ENCODE assay signal across 17 cellular contexts in the genomic region with DNA sequence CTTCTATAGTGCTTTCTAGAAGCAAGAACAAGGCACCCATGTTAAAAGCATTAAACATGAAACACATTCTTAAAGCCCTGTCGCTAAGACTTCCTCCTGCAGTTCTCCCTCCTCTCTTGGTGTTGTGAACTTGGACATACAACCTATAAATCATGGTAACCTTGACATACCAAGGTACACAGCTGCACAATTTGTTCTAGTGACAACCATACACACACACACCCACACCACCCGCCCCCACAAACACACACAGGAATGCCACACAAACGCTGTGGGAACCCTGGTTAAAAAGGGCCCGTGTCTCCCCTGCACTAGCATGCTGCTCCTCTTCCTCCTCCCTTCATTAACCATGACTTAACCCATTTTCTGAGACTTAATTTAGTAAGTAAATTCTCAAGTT.
DNase-seq lines count a peak whose midpoint lies in the region; ATAC-seq and TF ChIP-seq lines count a peak whose summit lies in the region.
"Had no signal": no experiment of that assay in that cellular context is flagged by ENCODE, and none has a peak within 500 bp of the region (broad histone marks: within the 10 kb centered on the region; RNA-seq: fewer than 3 reads in every experiment).

No MANE protein-coding gene starts in this region.

- TF ChIP-seq CTCF in WTC11 (IDR thresholded peaks at IDR 0.05): no peak

- no peak for DNase-seq in activated naive CD8-positive, alpha-beta T cell treated with anti-CD3 and anti-CD28 coated beads, Interleukin-2, amount 10 ng/mL, durations not matched to agents 7 days and 5 days
- DNase-seq in activated naive CD8-positive, alpha-beta T cell treated with anti-CD3 and anti-CD28 coated beads, Interleukin-2, amount 50 U/mL, for 24 hours: no peak
- DNase-seq in WTC11 (ENCODE audit: low spot score): no peak
- DNase-seq in left kidney (ENCODE audit: low read depth, low spot score): peak; percentile 61
- DNase-seq in GM03348 (ENCODE audit: low spot score): no peak
- DNase-seq in HuH-7 (ENCODE audit: low spot score): no peak
- DNase-seq: CD8-positive, alpha-beta memory T cell; HFFc6; MG63; NCI-H1092 treated with DMSO at 0.1 percent for 48 hours; NCI-H1694 treated with DMSO at 0.1 percent for 48 hours; NCI-H774; SHP77 had no signal

- H3K9me3 Mint-ChIP-seq in activated naive CD8-positive, alpha-beta T cell treated with anti-CD3 and anti-CD28 coated beads, Interleukin-2, amount 10 ng/mL, durations not matched to agents 7 days and 5 days: no peaks in the 10 kb centered on the region
- H3K9me3 Mint-ChIP-seq in activated naive CD8-positive, alpha-beta T cell treated with anti-CD3 and anti-CD28 coated beads, Interleukin-2, amount 50 U/mL, for 24 hours: no peaks in the 10 kb centered on the region
- H3K9me3 Mint-ChIP-seq in WTC11: no peaks in the 10 kb centered on the region
- no peaks in the 10 kb centered on the region for H3K9me3 Mint-ChIP-seq in stimulated activated memory B cell treated with anti-CD40 and anti-IgM and Interleukin-4, amounts not matched to agents 10 μg/mL and 1 μg/mL and 100 μg/mL, for 72 hours
- H3K9me3 Mint-ChIP-seq: CD8-positive, alpha-beta memory T cell; GM23338; HFFc6 had no signal

- POLR2A ChIA-PET in activated naive CD8-positive, alpha-beta T cell treated with anti-CD3 and anti-CD28 coated beads, Interleukin-2, amount 10 ng/mL, durations not matched to agents 7 days and 5 days (lab: Charles Lee): no interaction called here
- POLR2A ChIA-PET in WTC11 (lab: Charles Lee): no interaction called here

- H3K27ac Mint-ChIP-seq in activated naive CD8-positive, alpha-beta T cell treated with anti-CD3 and anti-CD28 coated beads, Interleukin-2, amount 10 ng/mL, durations not matched to agents 7 days and 5 days: peak overlapping the region; percentile 72
- no peak overlapping the region for H3K27ac Mint-ChIP-seq in activated naive CD8-positive, alpha-beta T cell treated with anti-CD3 and anti-CD28 coated beads, Interleukin-2, amount 50 U/mL, for 24 hours
- H3K27ac Mint-ChIP-seq in WTC11: peak overlapping the region; percentile 83; the same call in 1 of the 2 replicates
- peak overlapping the region; percentile 35 for H3K27ac Mint-ChIP-seq in stimulated activated memory B cell treated with anti-CD40 and anti-IgM and Interleukin-4, amounts not matched to agents 10 μg/mL and 1 μg/mL and 100 μg/mL, for 72 hours
- H3K27ac Mint-ChIP-seq: GM23338, HFFc6 had no signal

- peaks cover 2% of the 10 kb centered on the region for H3K27me3 Mint-ChIP-seq in activated naive CD8-positive, alpha-beta T cell treated with anti-CD3 and anti-CD28 coated beads, Interleukin-2, amount 10 ng/mL, durations not matched to agents 7 days and 5 days
- H3K27me3 Mint-ChIP-seq in activated naive CD8-positive, alpha-beta T cell treated with anti-CD3 and anti-CD28 coated beads, Interleukin-2, amount 50 U/mL, for 24 hours: no peaks in the 10 kb centered on the region
- H3K27me3 Mint-ChIP-seq in WTC11 (ENCODE audit: low read depth): no peaks in the 10 kb centered on the region
- H3K27me3 Mint-ChIP-seq in stimulated activated memory B cell treated with anti-CD40 and anti-IgM and Interleukin-4, amounts not matched to agents 10 μg/mL and 1 μg/mL and 100 μg/mL, for 72 hours: no peaks in the 10 kb centered on the region
- H3K27me3 Mint-ChIP-seq: CD8-positive, alpha-beta memory T cell had no signal

- CTCF ChIA-PET in WTC11 (lab: Charles Lee): no interaction called here

- ATAC-seq in activated naive CD8-positive, alpha-beta T cell treated with anti-CD3 and anti-CD28 coated beads, Interleukin-2, amount 10 ng/mL, durations not matched to agents 7 days and 5 days (ENCODE audit: low read depth): no peak
- ATAC-seq in activated naive CD8-positive, alpha-beta T cell treated with anti-CD3 and anti-CD28 coated beads, Interleukin-2, amount 50 U/mL, for 24 hours: no peak
- ATAC-seq in WTC11 (no peak), HG02938 (IDR thresholded peaks at IDR 0.05; ENCODE audit: unreplicated experiment) (no peak)
- ATAC-seq in stimulated activated memory B cell treated with anti-CD40 and anti-IgM and Interleukin-4, amounts not matched to agents 10 μg/mL and 1 μg/mL and 100 μg/mL, for 72 hours: no peak
- ATAC-seq: GM23338, Panc1 had no signal

- H3K36me3 Mint-ChIP-seq in activated naive CD8-positive, alpha-beta T cell treated with anti-CD3 and anti-CD28 coated beads, Interleukin-2, amount 10 ng/mL, durations not matched to agents 7 days and 5 days: no peaks in the 10 kb centered on the region
- H3K36me3 Mint-ChIP-seq in activated naive CD8-positive, alpha-beta T cell treated with anti-CD3 and anti-CD28 coated beads, Interleukin-2, amount 50 U/mL, for 24 hours (ENCODE audit: low read depth): no peaks in the 10 kb centered on the region
- H3K36me3 Mint-ChIP-seq in WTC11: 0 out of 2 replicates have a peak, but pooled peaks cover 3% of the 10 kb centered on the region
- H3K36me3 Mint-ChIP-seq in stimulated activated memory B cell treated with anti-CD40 and anti-IgM and Interleukin-4, amounts not matched to agents 10 μg/mL and 1 μg/mL and 100 μg/mL, for 72 hours: peaks cover 14% of the 10 kb centered on the region

- no peak overlapping the region for H3K4me3 Mint-ChIP-seq in activated naive CD8-positive, alpha-beta T cell treated with anti-CD3 and anti-CD28 coated beads, Interleukin-2, amount 10 ng/mL, durations not matched to agents 7 days and 5 days
- no peak overlapping the region for H3K4me3 Mint-ChIP-seq in activated naive CD8-positive, alpha-beta T cell treated with anti-CD3 and anti-CD28 coated beads, Interleukin-2, amount 50 U/mL, for 24 hours
- no peak overlapping the region for H3K4me3 Mint-ChIP-seq in WTC11
- no peak overlapping the region for H3K4me3 Mint-ChIP-seq in stimulated activated memory B cell treated with anti-CD40 and anti-IgM and Interleukin-4, amounts not matched to agents 10 μg/mL and 1 μg/mL and 100 μg/mL, for 72 hours
- H3K4me3 Mint-ChIP-seq: GM23338, HFFc6 had no signal

- H3K4me1 Mint-ChIP-seq in activated naive CD8-positive, alpha-beta T cell treated with anti-CD3 and anti-CD28 coated beads, Interleukin-2, amount 10 ng/mL, durations not matched to agents 7 days and 5 days: peaks cover 41% of the 10 kb centered on the region
- H3K4me1 Mint-ChIP-seq in activated naive CD8-positive, alpha-beta T cell treated with anti-CD3 and anti-CD28 coated beads, Interleukin-2, amount 50 U/mL, for 24 hours: peaks cover 45% of the 10 kb centered on the region
- peaks cover 30% of the 10 kb centered on the region for H3K4me1 Mint-ChIP-seq in WTC11
- H3K4me1 Mint-ChIP-seq in stimulated activated memory B cell treated with anti-CD40 and anti-IgM and Interleukin-4, amounts not matched to agents 10 μg/mL and 1 μg/mL and 100 μg/mL, for 72 hours: peaks cover 45% of the 10 kb centered on the region

TF ChIP-seq in WTC11, 78 proteins besides CTCF, POLR2A, EP300 and RAD21 (continues in another document):
- TF ChIP-seq, protein P1, sequence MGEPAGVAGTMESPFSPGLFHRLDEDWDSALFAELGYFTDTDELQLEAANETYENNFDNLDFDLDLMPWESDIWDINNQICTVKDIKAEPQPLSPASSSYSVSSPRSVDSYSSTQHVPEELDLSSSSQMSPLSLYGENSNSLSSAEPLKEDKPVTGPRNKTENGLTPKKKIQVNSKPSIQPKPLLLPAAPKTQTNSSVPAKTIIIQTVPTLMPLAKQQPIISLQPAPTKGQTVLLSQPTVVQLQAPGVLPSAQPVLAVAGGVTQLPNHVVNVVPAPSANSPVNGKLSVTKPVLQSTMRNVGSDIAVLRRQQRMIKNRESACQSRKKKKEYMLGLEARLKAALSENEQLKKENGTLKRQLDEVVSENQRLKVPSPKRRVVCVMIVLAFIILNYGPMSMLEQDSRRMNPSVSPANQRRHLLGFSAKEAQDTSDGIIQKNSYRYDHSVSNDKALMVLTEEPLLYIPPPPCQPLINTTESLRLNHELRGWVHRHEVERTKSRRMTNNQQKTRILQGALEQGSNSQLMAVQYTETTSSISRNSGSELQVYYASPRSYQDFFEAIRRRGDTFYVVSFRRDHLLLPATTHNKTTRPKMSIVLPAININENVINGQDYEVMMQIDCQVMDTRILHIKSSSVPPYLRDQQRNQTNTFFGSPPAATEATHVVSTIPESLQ (CRISPR knock-in tag; IDR thresholded peaks at IDR 0.05): no peak
- TF ChIP-seq MXD4 (CRISPR knock-in tag; IDR thresholded peaks at IDR 0.05; ENCODE audit: borderline replicate concordance) (no peak), FOXJ3 (CRISPR knock-in tag; IDR thresholded peaks at IDR 0.05; ENCODE audit: borderline replicate concordance) (no peak), ESRRA (CRISPR knock-in tag; IDR thresholded peaks at IDR 0.05; ENCODE audit: borderline replicate concordance) (no peak), FOXP1 (CRISPR knock-in tag; IDR thresholded peaks at IDR 0.05; ENCODE audit: borderline replicate concordance) (no peak), GRHL2 (CRISPR knock-in tag; IDR thresholded peaks at IDR 0.05; ENCODE audit: insufficient replicate concordance, severe bottlenecking) (no peak), ZNF423 (CRISPR knock-in tag; IDR thresholded peaks at IDR 0.05) (no peak), ZNF232 (CRISPR knock-in tag; IDR thresholded peaks at IDR 0.05) (no peak), SMAD3 (CRISPR knock-in tag; IDR thresholded peaks at IDR 0.05; ENCODE audit: borderline replicate concordance) (no peak), PRRX2 (CRISPR knock-in tag; IDR thresholded peaks at IDR 0.05) (no peak), EMX1 (CRISPR knock-in tag; IDR thresholded peaks at IDR 0.05) (no peak)
- TF ChIP-seq, protein P2, sequence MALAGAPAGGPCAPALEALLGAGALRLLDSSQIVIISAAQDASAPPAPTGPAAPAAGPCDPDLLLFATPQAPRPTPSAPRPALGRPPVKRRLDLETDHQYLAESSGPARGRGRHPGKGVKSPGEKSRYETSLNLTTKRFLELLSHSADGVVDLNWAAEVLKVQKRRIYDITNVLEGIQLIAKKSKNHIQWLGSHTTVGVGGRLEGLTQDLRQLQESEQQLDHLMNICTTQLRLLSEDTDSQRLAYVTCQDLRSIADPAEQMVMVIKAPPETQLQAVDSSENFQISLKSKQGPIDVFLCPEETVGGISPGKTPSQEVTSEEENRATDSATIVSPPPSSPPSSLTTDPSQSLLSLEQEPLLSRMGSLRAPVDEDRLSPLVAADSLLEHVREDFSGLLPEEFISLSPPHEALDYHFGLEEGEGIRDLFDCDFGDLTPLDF (CRISPR knock-in tag; IDR thresholded peaks at IDR 0.05): no peak
- TF ChIP-seq, protein P3, sequence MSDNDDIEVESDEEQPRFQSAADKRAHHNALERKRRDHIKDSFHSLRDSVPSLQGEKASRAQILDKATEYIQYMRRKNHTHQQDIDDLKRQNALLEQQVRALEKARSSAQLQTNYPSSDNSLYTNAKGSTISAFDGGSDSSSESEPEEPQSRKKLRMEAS (CRISPR knock-in tag; IDR thresholded peaks at IDR 0.05): no peak
- TF ChIP-seq, protein P4, sequence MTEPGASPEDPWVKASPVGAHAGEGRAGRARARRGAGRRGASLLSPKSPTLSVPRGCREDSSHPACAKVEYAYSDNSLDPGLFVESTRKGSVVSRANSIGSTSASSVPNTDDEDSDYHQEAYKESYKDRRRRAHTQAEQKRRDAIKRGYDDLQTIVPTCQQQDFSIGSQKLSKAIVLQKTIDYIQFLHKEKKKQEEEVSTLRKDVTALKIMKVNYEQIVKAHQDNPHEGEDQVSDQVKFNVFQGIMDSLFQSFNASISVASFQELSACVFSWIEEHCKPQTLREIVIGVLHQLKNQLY (CRISPR knock-in tag; IDR thresholded peaks at IDR 0.05): no peak
